ENCODE assay signal across 8 cellular contexts in the genomic region with DNA sequence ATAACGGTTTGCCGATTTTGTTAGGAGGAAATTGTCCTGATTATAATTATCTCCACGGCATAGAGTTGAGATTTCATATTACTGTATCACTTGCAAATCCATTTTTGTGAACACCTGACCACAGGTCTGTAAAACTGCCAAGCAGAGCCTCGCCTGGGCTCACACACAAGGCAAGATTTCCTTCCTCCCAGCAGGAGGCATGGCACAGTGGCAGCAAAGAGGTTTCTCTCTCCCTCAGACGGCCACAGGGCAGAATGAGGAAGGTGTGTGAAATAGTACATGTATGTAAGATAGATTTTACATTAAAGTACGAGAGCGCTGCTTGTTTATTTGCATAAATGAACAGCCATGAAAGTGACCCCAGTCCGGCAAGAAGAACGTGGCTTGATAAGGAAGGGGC.
DNase-seq lines count a peak whose midpoint lies in the region; ATAC-seq and TF ChIP-seq lines count a peak whose summit lies in the region.

No MANE protein-coding gene starts in this region.

- H3K27ac ChIP-seq in CD4-positive, alpha-beta memory T cell (ENCODE audit: low read depth, low read length) = peak overlapping the region; percentile 93
- no peak overlapping the region for H3K27ac ChIP-seq in lower lobe of right lung

- H3K4me3 ChIP-seq in CD4-positive, alpha-beta memory T cell (ENCODE audit: low read length in 2 of 2) = peak overlapping the region in 1 of 2 donors; percentile 4
- H3K4me3 ChIP-seq in lower lobe of right lung = no peak overlapping the region

- peak overlapping the region; percentile 5 to 91 (median 82) for H3K4me3 Mint-ChIP-seq in CD4-positive, alpha-beta memory T cell
- peak overlapping the region; percentile 59 for H3K4me3 Mint-ChIP-seq in T-helper 1 cell treated with Interleukin-12 subunit alpha and Interleukin-12 subunit beta and Interleukin-4 antibody, amounts not matched to agents 30 μg/mL and 1 μg/mL, for 36 hours
- H3K4me3 Mint-ChIP-seq in osteocyte (ENCODE audit: unreplicated experiment) = no peak overlapping the region

- H3K4me1 ChIP-seq in CD4-positive, alpha-beta memory T cell (ENCODE audit: insufficient read depth, low read length) = peaks cover 100% of the 10 kb centered on the region
- peaks cover 74% of the 10 kb centered on the region for H3K4me1 ChIP-seq in lower lobe of right lung

- ATAC-seq in GM21447 (IDR thresholded peaks at IDR 0.05; ENCODE audit: unreplicated experiment) = peak; percentile 46
- peak; percentile 32 to 52 for ATAC-seq in lower lobe of right lung
- no peak for ATAC-seq in GM18517 (IDR thresholded peaks at IDR 0.05; ENCODE audit: unreplicated experiment)

- no peaks in the 10 kb centered on the region for H3K36me3 Mint-ChIP-seq in CD4-positive, alpha-beta memory T cell
- peaks cover 4% of the 10 kb centered on the region for H3K36me3 Mint-ChIP-seq in T-helper 1 cell treated with Interleukin-12 subunit alpha and Interleukin-12 subunit beta and Interleukin-4 antibody, amounts not matched to agents 30 μg/mL and 1 μg/mL, for 36 hours (ENCODE audit: low read depth)
- H3K36me3 Mint-ChIP-seq in osteocyte (ENCODE audit: unreplicated experiment) = peaks cover 2% of the 10 kb centered on the region

- H3K27me3 ChIP-seq in CD4-positive, alpha-beta memory T cell (ENCODE audit: insufficient read depth, low read length) = no peaks in the 10 kb centered on the region
- no peaks in the 10 kb centered on the region for H3K27me3 ChIP-seq in lower lobe of right lung (ENCODE audit: low read depth)

- no peaks in the 10 kb centered on the region for H3K36me3 ChIP-seq in CD4-positive, alpha-beta memory T cell (ENCODE audit: insufficient read depth, low read length)
- H3K36me3 ChIP-seq in lower lobe of right lung = no peaks in the 10 kb centered on the region

- H3K9me3 ChIP-seq in CD4-positive, alpha-beta memory T cell (ENCODE audit: control insufficient read depth in 1 of 2, low read length in 2 of 2) = no peaks in the 10 kb centered on the region
- no peaks in the 10 kb centered on the region for H3K9me3 ChIP-seq in lower lobe of right lung

- H3K27me3 Mint-ChIP-seq in CD4-positive, alpha-beta memory T cell = no peaks in the 10 kb centered on the region
- no peaks in the 10 kb centered on the region for H3K27me3 Mint-ChIP-seq in T-helper 1 cell treated with Interleukin-12 subunit alpha and Interleukin-12 subunit beta and Interleukin-4 antibody, amounts not matched to agents 30 μg/mL and 1 μg/mL, for 36 hours (ENCODE audit: low read depth)
- no peaks in the 10 kb centered on the region for H3K27me3 Mint-ChIP-seq in osteocyte (ENCODE audit: unreplicated experiment)

- H3K4me1 Mint-ChIP-seq in CD4-positive, alpha-beta memory T cell = peaks cover 87 to 100% (median 94%) of the 10 kb centered on the region in 4 donors
- H3K4me1 Mint-ChIP-seq in T-helper 1 cell treated with Interleukin-12 subunit alpha and Interleukin-12 subunit beta and Interleukin-4 antibody, amounts not matched to agents 30 μg/mL and 1 μg/mL, for 36 hours (ENCODE audit: low read depth) = peaks cover 92% of the 10 kb centered on the region
- peaks cover 26% of the 10 kb centered on the region for H3K4me1 Mint-ChIP-seq in osteocyte (ENCODE audit: unreplicated experiment)

- CTCF ChIA-PET in CD4-positive, alpha-beta memory T cell (lab: Charles Lee; ENCODE audit: partially characterized antibody) = interaction anchor here (0.6 to 16.9 kb wide), 7 partner anchors 12 to 122 kb away, joined by 3 to 308 read pairs (median 7); no protein-coding TSS in a partner anchor

- H3K27ac Mint-ChIP-seq in CD4-positive, alpha-beta memory T cell = peak overlapping the region; percentile 91 to 100 (median 99)
- peak overlapping the region; percentile 98 for H3K27ac Mint-ChIP-seq in T-helper 1 cell treated with Interleukin-12 subunit alpha and Interleukin-12 subunit beta and Interleukin-4 antibody, amounts not matched to agents 30 μg/mL and 1 μg/mL, for 36 hours
- no peak overlapping the region for H3K27ac Mint-ChIP-seq in osteocyte (ENCODE audit: unreplicated experiment)

- POLR2A ChIA-PET in CD4-positive, alpha-beta memory T cell (lab: Charles Lee; ENCODE audit: partially characterized antibody) = interaction anchor here (1.0 to 19.5 kb wide), 5 partner anchors 12 to 126 kb away, joined by 3 to 1422 read pairs (median 43); no protein-coding TSS in a partner anchor

- intact Hi-C loops in CD4-positive, alpha-beta memory T cell (cut with micrococcal nuclease) = no loop called here
- intact Hi-C loops in lower lobe of right lung (cut with DNase I) = no loop called here

- peak in 2 of 5 donors; percentile 15 to 62 for DNase-seq in CD4-positive, alpha-beta memory T cell
- peak; percentile 56 for DNase-seq in lower lobe of right lung
- no peak for DNase-seq in osteocyte (ENCODE audit: extremely low spot score, unreplicated experiment)
- no peak for DNase-seq in NCI-H446 treated with DMSO at 0.1 percent for 48 hours (lab: John Stamatoyannopoulos, UW)
- DNase-seq in stimulated activated CD4-positive, alpha-beta T cell treated with anti-CD3 and anti-CD28 coated beads, Interleukin-1b, Interleukin-23, amount 100 ng/mL, for 48 hours = no peak

- peaks cover 0 to 2% (median 0%) of the 10 kb centered on the region in 8 donors for H3K9me3 Mint-ChIP-seq in CD4-positive, alpha-beta memory T cell
- H3K9me3 Mint-ChIP-seq in T-helper 1 cell treated with Interleukin-12 subunit alpha and Interleukin-12 subunit beta and Interleukin-4 antibody, amounts not matched to agents 30 μg/mL and 1 μg/mL, for 36 hours = no peaks in the 10 kb centered on the region
- peaks cover 5% of the 10 kb centered on the region for H3K9me3 Mint-ChIP-seq in osteocyte (ENCODE audit: unreplicated experiment)

- TF ChIP-seq CTCF in lower lobe of right lung (IDR thresholded peaks at IDR 0.05) (peak; percentile 11), osteocyte (IDR thresholded peaks at IDR 0.05) (no peak)
